ENCODE assay signal across 22 cellular contexts in the genomic region with DNA sequence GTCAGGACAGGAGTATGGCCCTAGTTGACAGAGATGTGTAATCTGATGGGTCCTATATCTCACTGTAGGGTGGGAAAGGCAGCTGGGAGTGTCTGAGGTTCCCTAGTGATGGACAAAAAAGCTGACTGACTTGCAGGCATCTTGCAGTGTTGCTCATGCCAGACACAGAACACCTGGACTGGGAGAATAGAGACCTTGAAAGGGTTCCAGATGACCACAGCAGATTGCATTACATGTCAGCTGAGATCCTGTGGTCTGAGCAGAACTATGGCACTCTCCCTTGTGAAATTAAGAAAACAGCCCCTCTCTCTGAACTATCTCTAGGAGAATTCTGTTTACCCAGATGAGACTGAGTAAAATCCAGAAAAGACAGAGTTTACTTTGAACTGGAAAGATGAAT.
"Had no signal": no experiment of that assay in that cellular context is flagged by ENCODE, and none has a peak within 500 bp of the region (broad histone marks: within the 10 kb centered on the region; RNA-seq: fewer than 3 reads in every experiment).

No MANE protein-coding gene starts in this region.

- ATAC-seq: activated CD4-positive, CD25-positive, alpha-beta regulatory T cell treated with anti-CD3 and anti-CD28 coated beads, Interleukin-2, amount 50 U/mL, for 24 hours; activated CD8-positive, alpha-beta T cell treated with anti-CD3 and anti-CD28 coated beads for 36 hours; activated T-cell treated with anti-CD3 and anti-CD28 coated beads, Interleukin-2, amount 50 U/mL, for 72 hours; SK-N-SH treated with all-trans-retinoic acid at 6 μM for 48 hours had no signal

- H3K36me3 Mint-ChIP-seq: activated naive CD4-positive, alpha-beta T cell treated with anti-CD3 and anti-CD28 coated beads, Interleukin-2, amount 10 ng/mL, durations not matched to agents 7 days and 5 days; activated naive CD8-positive, alpha-beta T cell treated with anti-CD3 and anti-CD28 coated beads for 36 hours had no signal

- H3K4me3 Mint-ChIP-seq: activated CD8-positive, alpha-beta T cell treated with anti-CD3 and anti-CD28 coated beads for 36 hours; activated naive CD4-positive, alpha-beta T cell treated with anti-CD3 and anti-CD28 coated beads, Interleukin-2, amount 10 ng/mL, durations not matched to agents 7 days and 5 days; activated naive CD8-positive, alpha-beta T cell treated with anti-CD3 and anti-CD28 coated beads for 36 hours; activated T-cell treated with anti-CD3 and anti-CD28 coated beads, Interleukin-2, amount 50 U/mL, for 72 hours; T-helper 1 cell treated with Interleukin-12 subunit alpha and Interleukin-12 subunit beta and Interleukin-4 antibody, amounts not matched to agents 30 μg/mL and 1 μg/mL, for 36 hours had no signal

- H3K4me1 Mint-ChIP-seq: activated naive CD4-positive, alpha-beta T cell treated with anti-CD3 and anti-CD28 coated beads, Interleukin-2, amount 10 ng/mL, durations not matched to agents 7 days and 5 days had no signal

- H3K9me3 Mint-ChIP-seq: activated CD8-positive, alpha-beta T cell treated with anti-CD3 and anti-CD28 coated beads for 36 hours; activated naive CD4-positive, alpha-beta T cell treated with anti-CD3 and anti-CD28 coated beads, Interleukin-2, amount 10 ng/mL, durations not matched to agents 7 days and 5 days; activated naive CD8-positive, alpha-beta T cell treated with anti-CD3 and anti-CD28 coated beads for 36 hours; activated T-cell treated with anti-CD3 and anti-CD28 coated beads, Interleukin-2, amount 50 U/mL, for 72 hours; activated T-helper 2 cell treated with anti-CD3 and anti-CD28 coated beads, Interferon-gamma antibody, Interleukin-2, Interleukin-4, amounts not matched to agents 10 μg/mL and 5 μg/mL and 100 μg/mL, durations not matched to agents 14 hours and 24 hours and 36 hours; T-helper 1 cell treated with Interleukin-12 subunit alpha and Interleukin-12 subunit beta and Interleukin-4 antibody, amounts not matched to agents 30 μg/mL and 1 μg/mL, for 36 hours had no signal

- H3K27me3 Mint-ChIP-seq: activated CD8-positive, alpha-beta T cell treated with anti-CD3 and anti-CD28 coated beads for 36 hours; activated naive CD4-positive, alpha-beta T cell treated with anti-CD3 and anti-CD28 coated beads, Interleukin-2, amount 10 ng/mL, durations not matched to agents 7 days and 5 days; activated naive CD8-positive, alpha-beta T cell treated with anti-CD3 and anti-CD28 coated beads for 36 hours had no signal

- DNase-seq: activated CD4-positive, alpha-beta T cell treated with anti-CD3 and anti-CD28 coated beads for 4 hours; activated CD8-positive, alpha-beta memory T cell treated with anti-CD3 and anti-CD28 coated beads, Interleukin-2, amount 50 U/mL, for 4 hours; activated CD8-positive, alpha-beta T cell treated with anti-CD3 and anti-CD28 coated beads for 36 hours; activated gamma-delta T cell treated with Interleukin-2 at 50 U/mL for 16 hours; activated naive CD4-positive, alpha-beta T cell treated with anti-CD3 and anti-CD28 coated beads, Interleukin-2, amount 10 ng/mL, durations not matched to agents 7 days and 5 days; activated naive CD8-positive, alpha-beta T cell treated with anti-CD3 and anti-CD28 coated beads for 36 hours; activated T-cell treated with anti-CD3 and anti-CD28 coated beads, Interleukin-2, amount 50 U/mL, for 72 hours; anterior cingulate cortex; cerebellar nuclear complex; NCI-H1048; NCI-H146; NCI-H187 treated with DMSO at 0.1 percent for 48 hours; NCI-H2081 treated with DMSO at 0.1 percent for 48 hours; NCI-H446; NCI-H524; NCI-H774; Right ventricle myocardium superior; SJCRH30 had no signal

- H3K27ac Mint-ChIP-seq: activated CD8-positive, alpha-beta T cell treated with anti-CD3 and anti-CD28 coated beads for 36 hours; activated naive CD4-positive, alpha-beta T cell treated with anti-CD3 and anti-CD28 coated beads, Interleukin-2, amount 10 ng/mL, durations not matched to agents 7 days and 5 days; activated naive CD8-positive, alpha-beta T cell treated with anti-CD3 and anti-CD28 coated beads for 36 hours; activated T-cell treated with anti-CD3 and anti-CD28 coated beads, Interleukin-2, amount 50 U/mL, for 72 hours; activated T-helper 2 cell treated with anti-CD3 and anti-CD28 coated beads, Interferon-gamma antibody, Interleukin-2, Interleukin-4, amounts not matched to agents 10 μg/mL and 5 μg/mL and 100 μg/mL, durations not matched to agents 14 hours and 24 hours and 36 hours; T-helper 1 cell treated with Interleukin-12 subunit alpha and Interleukin-12 subunit beta and Interleukin-4 antibody, amounts not matched to agents 30 μg/mL and 1 μg/mL, for 36 hours had no signal
